Comparison of ENCODE assay signal across 8 cellular contexts in the genomic region with DNA sequence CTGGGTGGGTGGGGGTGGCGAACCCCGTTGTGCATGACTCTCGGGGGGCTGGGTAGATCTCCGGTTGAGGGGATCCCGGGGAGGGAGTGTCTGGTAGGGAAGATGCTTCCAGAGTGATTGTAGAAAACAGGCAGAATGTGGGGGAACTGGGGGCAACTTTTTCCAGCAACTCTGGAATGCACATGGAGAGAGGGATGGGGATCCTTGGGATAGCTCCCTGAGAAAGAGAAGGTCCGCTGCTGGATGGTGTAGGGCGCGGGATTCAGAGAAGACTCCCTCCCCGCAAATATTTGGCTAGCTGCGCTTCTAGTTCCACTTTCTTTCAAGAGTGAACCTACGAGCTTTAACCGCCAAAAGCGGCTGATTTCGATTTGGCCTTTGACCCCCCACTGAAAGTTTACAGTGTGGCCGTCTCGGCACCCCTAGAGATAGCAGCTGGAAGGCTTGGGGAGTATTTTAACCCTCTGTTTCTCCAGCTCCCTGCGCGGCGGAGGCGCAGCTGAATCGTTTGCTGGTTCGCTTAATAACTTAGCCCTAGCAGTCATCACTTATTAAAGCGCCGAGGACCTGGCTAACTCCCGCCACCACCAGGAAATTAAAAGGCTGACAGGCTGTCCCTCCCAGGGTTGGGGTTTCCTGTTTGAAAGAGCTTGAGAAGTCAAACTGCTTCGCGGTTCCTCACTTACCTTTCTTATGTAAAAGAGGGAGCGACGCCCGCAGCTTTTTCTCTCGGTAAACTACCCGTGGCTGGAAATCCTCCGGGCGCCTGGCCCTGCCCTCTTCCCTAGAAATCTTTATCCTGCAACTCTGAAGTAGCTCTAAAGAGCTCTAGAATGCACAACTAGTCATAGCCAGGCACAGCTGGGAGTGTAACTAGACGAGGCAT. TPM values are rescaled to one million over a fixed set of nuclear protein-coding genes. Genes with fewer than 3 reads are reported as not detected.
DNase-seq lines count a peak whose midpoint lies in the region; ATAC-seq, FAIRE-seq and TF ChIP-seq lines count a peak whose summit lies in the region.

No MANE protein-coding gene starts in this region.

- no peaks in the 10 kb centered on the region for H3K9me3 Mint-ChIP-seq in activated naive CD8-positive, alpha-beta T cell treated with anti-CD3 and anti-CD28 coated beads for 36 hours

- H3K4me1 ChIP-seq in parathyroid adenoma (no peaks in the 10 kb centered on the region), upper lobe of right lung (peaks cover 29% of the 10 kb centered on the region)

- H3K9me3 ChIP-seq in SK-N-MC (ENCODE audit: low read depth, low read length), result no peaks in the 10 kb centered on the region
- no peaks in the 10 kb centered on the region for H3K9me3 ChIP-seq in parathyroid adenoma (ENCODE audit: control insufficient read depth, low read length)
- no peaks in the 10 kb centered on the region for H3K9me3 ChIP-seq in upper lobe of right lung

- FAIRE-seq in H54 (lab: Jason Lieb, UNC), result peak; percentile 36

- H3K4me1 Mint-ChIP-seq in activated naive CD8-positive, alpha-beta T cell treated with anti-CD3 and anti-CD28 coated beads for 36 hours, result peaks cover 13% of the 10 kb centered on the region

- H3K79me2 ChIP-seq in parathyroid adenoma, result peaks cover 2% of the 10 kb centered on the region

- peak overlapping the region; percentile 20 for H3K27ac Mint-ChIP-seq in activated naive CD8-positive, alpha-beta T cell treated with anti-CD3 and anti-CD28 coated beads for 36 hours

- peak overlapping the region; percentile 92 for H3K4me3 Mint-ChIP-seq in activated naive CD8-positive, alpha-beta T cell treated with anti-CD3 and anti-CD28 coated beads for 36 hours

- peak overlapping the region; percentile 87 for H3K4me2 ChIP-seq in parathyroid adenoma (ENCODE audit: low read length)

- peak; percentile 61 for DNase-seq in GM04503 (ENCODE audit: low read depth)
- DNase-seq in H54 (ENCODE audit: insufficient read length, low spot score), result peak; percentile 49
- DNase-seq in Kasumi-1 (lab: John Stamatoyannopoulos, UW), result peak; percentile 59 to 68
- peak; percentile 63 for DNase-seq in SK-N-MC (ENCODE audit: low read depth, low spot score)
- DNase-seq in activated naive CD8-positive, alpha-beta T cell treated with anti-CD3 and anti-CD28 coated beads for 36 hours, result peak; percentile 53
- DNase-seq in Right ventricle myocardium inferior (ENCODE audit: missing footprints), result peak; percentile 84
- DNase-seq in upper lobe of right lung, result peak; percentile 82

- H3K9ac ChIP-seq in SK-N-MC (ENCODE audit: insufficient read length), result no peak overlapping the region
- H3K9ac ChIP-seq in parathyroid adenoma, result no peak overlapping the region

- intact Hi-C loops in Right ventricle myocardium inferior (cut with DNase I), result loop anchor here (1.0 to 5.0 kb wide), 7 partner anchors 38 to 143 kb away; no protein-coding TSS in a partner anchor
- intact Hi-C loops in upper lobe of right lung (cut with DNase I), result loop anchor here (5.0 to 10.0 kb wide), 3 partner anchors 55 to 143 kb away; no protein-coding TSS in a partner anchor

- H3K27me3 Mint-ChIP-seq in activated naive CD8-positive, alpha-beta T cell treated with anti-CD3 and anti-CD28 coated beads for 36 hours, result peaks cover 40% of the 10 kb centered on the region

- H3K27me3 ChIP-seq in parathyroid adenoma (ENCODE audit: control insufficient read depth, insufficient read depth, low read length), result no peaks in the 10 kb centered on the region
- no peaks in the 10 kb centered on the region for H3K27me3 ChIP-seq in upper lobe of right lung

- peak; percentile 74 for ATAC-seq in Right ventricle myocardium inferior
- ATAC-seq in upper lobe of right lung, result peak; percentile 81

- H3K36me3 Mint-ChIP-seq in activated naive CD8-positive, alpha-beta T cell treated with anti-CD3 and anti-CD28 coated beads for 36 hours, result no peaks in the 10 kb centered on the region

- H2AFZ ChIP-seq in parathyroid adenoma, result peak overlapping the region; percentile 86

- H3K4me3 ChIP-seq in SK-N-MC (peak overlapping the region; percentile 76), parathyroid adenoma (ENCODE audit: low read depth, low read length) (peak overlapping the region; percentile 82), upper lobe of right lung (peak overlapping the region; percentile 75)

- TF ChIP-seq POLR2A in H54 (IDR thresholded peaks at IDR 0.05; ENCODE audit: low read depth, low read length), result peak; percentile 27; the same call in 1 of the 2 replicates

- H3K27ac ChIP-seq in SK-N-MC (no peak overlapping the region), parathyroid adenoma (peak overlapping the region; percentile 76), upper lobe of right lung (peak overlapping the region; percentile 95)

- TF ChIP-seq CTCF in parathyroid adenoma (IDR thresholded peaks at IDR 0.05) (no peak), upper lobe of right lung (IDR thresholded peaks at IDR 0.05) (peak; percentile 58)

- no peaks in the 10 kb centered on the region for H3K36me3 ChIP-seq in SK-N-MC (ENCODE audit: insufficient read depth, low read length)
- no peaks in the 10 kb centered on the region for H3K36me3 ChIP-seq in parathyroid adenoma (ENCODE audit: control insufficient read depth, insufficient read depth, low read length)
- H3K36me3 ChIP-seq in upper lobe of right lung, result no peaks in the 10 kb centered on the region

RNA-seq across cellular contexts. Expression of a gene that starts 1.2 kb away (rescaled TPM):
- 1 to 10 TPM; 2.3 to 2.5 TPM for total RNA-seq in activated naive CD8-positive, alpha-beta T cell treated with anti-CD3 and anti-CD28 coated beads for 36 hours
- 127 TPM for total RNA-seq in Right ventricle myocardium inferior
- 60.8 TPM for total RNA-seq in upper lobe of right lung

Comparison
In these comparisons a context has a peak if more than half of its experiments do, and no peak if none do; other contexts are left out.
1. RNA of a gene that starts 1.2 kb away (total RNA-seq): 127 TPM in Right ventricle myocardium inferior (single experiment) and 60.8 TPM in upper lobe of right lung (single experiment); 2.3 to 2.5 TPM in activated naive CD8-positive, alpha-beta T cell treated with anti-CD3 and anti-CD28 coated beads for 36 hours; every median in the first group is over 10 times any median in the second.
2. Peak in every context shown above with its lines, with median percentiles within 50 percentile points of each other: DNase-seq and H3K4me3 ChIP-seq.